8 cellular contexts compared by ENCODE assay signal in the genomic region with DNA sequence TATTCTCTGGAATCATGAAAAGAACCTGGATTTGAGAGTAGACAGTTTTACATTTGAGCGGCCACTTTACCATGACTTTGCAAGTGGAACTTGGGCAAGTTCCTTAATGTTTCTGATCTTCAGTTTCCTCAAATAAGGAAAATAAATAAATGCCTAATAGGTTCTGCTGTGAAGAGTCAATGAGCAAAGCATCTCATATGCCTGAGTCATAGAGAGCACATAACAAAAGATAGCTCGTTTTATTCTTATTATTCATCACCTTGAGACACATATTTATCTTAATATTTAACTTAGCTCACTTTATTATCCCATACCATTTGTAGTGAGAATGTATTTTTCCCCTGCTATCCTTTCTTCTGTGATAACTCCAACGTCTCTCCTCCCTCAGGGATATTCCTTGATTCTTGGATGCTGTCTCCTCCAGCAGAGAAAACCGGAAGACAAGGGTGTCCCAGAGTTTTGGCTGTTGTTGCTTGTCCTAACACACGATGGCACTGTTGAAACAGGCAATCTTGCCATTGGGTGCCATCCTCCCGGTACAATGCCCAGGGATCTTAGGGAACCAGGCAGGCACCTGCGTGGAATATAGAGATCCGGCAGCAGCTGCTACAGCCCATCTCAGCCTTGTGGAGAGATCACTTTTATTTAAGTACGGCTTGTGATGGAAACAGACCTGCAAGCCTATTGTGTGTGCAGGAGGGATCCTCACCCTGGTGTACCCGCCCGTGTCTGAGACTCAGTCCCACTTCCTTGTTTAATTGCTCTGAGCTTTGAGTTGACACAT. TPM values are rescaled to one million over a fixed set of nuclear protein-coding genes. Genes with fewer than 3 reads are reported as not detected.
DNase-seq lines count a peak whose midpoint lies in the region; ATAC-seq and TF ChIP-seq lines count a peak whose summit lies in the region.

No MANE protein-coding gene starts in this region.

- TF ChIP-seq CTCF in A673 (conservative IDR thresholded peaks at IDR 0.05; ENCODE audit: low read depth, low read length), result peak; percentile 85
- TF ChIP-seq CTCF in GM12874 (IDR thresholded peaks at IDR 0.05; ENCODE audit: insufficient read depth, low read depth, low read length), result peak; percentile 76
- peak; percentile 89 for TF ChIP-seq CTCF in MM.1S (IDR thresholded peaks at IDR 0.05; ENCODE audit: low read length)
- peak; percentile 51 to 70 (median 60) for TF ChIP-seq CTCF in ascending aorta (IDR thresholded peaks at IDR 0.05)

- H3F3A ChIP-seq in MM.1S (ENCODE audit: insufficient read depth, low read length), result no peaks in the 10 kb centered on the region

- intact Hi-C loops in A673 (cut with micrococcal nuclease; ENCODE audit: unreplicated experiment), result loop anchor here (1.0 to 10.0 kb wide), 3 partner anchors 168 to 1029 kb away; no protein-coding TSS in a partner anchor
- intact Hi-C loops in ascending aorta (cut with DNase I), result loop anchor here (1.0 kb wide), 1 partner anchor 216 kb away; no protein-coding TSS in a partner anchor
- intact Hi-C loops in left ventricle myocardium superior (cut with micrococcal nuclease), result loop anchor here (2.0 kb wide), 1 partner anchor 215 kb away; no protein-coding TSS in a partner anchor
- intact Hi-C loops in sciatic nerve (cut with DNase I), result loop anchor here (5.0 kb wide), 1 partner anchor 222 kb away; no protein-coding TSS in a partner anchor

- no peak overlapping the region for H2AFZ ChIP-seq in MM.1S (ENCODE audit: low read length)

- H3K36me3 ChIP-seq in A673 (ENCODE audit: insufficient read depth, low read length, poor library complexity, severe bottlenecking) (no peaks in the 10 kb centered on the region), MM.1S (replicated peaks; ENCODE audit: insufficient read depth, low read length) (no peaks in the 10 kb centered on the region), ascending aorta (no peaks in the 10 kb centered on the region)

- H3K27me3 ChIP-seq in A673 (replicated peaks; ENCODE audit: insufficient read depth, low read depth, low read length, poor library complexity) (no peaks in the 10 kb centered on the region), MM.1S (replicated peaks; ENCODE audit: insufficient read depth, low read length) (no peaks in the 10 kb centered on the region), ascending aorta (no peaks in the 10 kb centered on the region)

- no peaks in the 10 kb centered on the region for H3K9me3 ChIP-seq in A673 (ENCODE audit: low read depth, low read length, poor library complexity, severe bottlenecking)
- H3K9me3 ChIP-seq in MM.1S (replicated peaks; ENCODE audit: insufficient read depth, low read length), result no peaks in the 10 kb centered on the region
- no peaks in the 10 kb centered on the region for H3K9me3 ChIP-seq in ascending aorta

- H3K4me2 ChIP-seq in MM.1S (ENCODE audit: low read depth, low read length), result no peak overlapping the region

- no peaks in the 10 kb centered on the region for H4K20me1 ChIP-seq in MM.1S (ENCODE audit: insufficient read depth, low read length)

- POLR2A ChIA-PET in A673 (lab: Charles Lee; ENCODE audit: low non-redundant PET), result no interaction called here

- no peak overlapping the region for H3K9ac ChIP-seq in MM.1S (ENCODE audit: low read length)

- H3K4me1 ChIP-seq in A673 (ENCODE audit: insufficient read depth, low read length, poor library complexity, severe bottlenecking) (peaks cover 11% of the 10 kb centered on the region), MM.1S (ENCODE audit: low read length) (no peaks in the 10 kb centered on the region), ascending aorta (no peaks in the 10 kb centered on the region)

- H3K27ac ChIP-seq in A673 (ENCODE audit: low read depth, low read length, poor library complexity, severe bottlenecking) (no peak overlapping the region), MM.1S (ENCODE audit: low read length) (no peak overlapping the region), ascending aorta (no peak overlapping the region)

- ATAC-seq in left ventricle myocardium superior (peak; percentile 87), sciatic nerve (peak; percentile 84), HG03025 (IDR thresholded peaks at IDR 0.05; ENCODE audit: low FRiP score, unreplicated experiment) (no peak)

- no TSS peak for BruUV-seq in A673 (replicated peaks; lab: Mats Ljungman, UMichigan)

- H3K4me3 ChIP-seq in A673 (ENCODE audit: low read depth, low read length, poor library complexity, severe bottlenecking) (no peak overlapping the region), MM.1S (ENCODE audit: low read length) (no peak overlapping the region), ascending aorta (no peak overlapping the region)

- no peaks in the 10 kb centered on the region for H3K9me2 ChIP-seq in MM.1S (replicated peaks; ENCODE audit: insufficient read depth, low read length)

- no peaks in the 10 kb centered on the region for H3K79me2 ChIP-seq in MM.1S (ENCODE audit: low read length)

- CTCF ChIA-PET in A673 (lab: Charles Lee), result interaction anchor here (0.6 to 2.4 kb wide), 6 partner anchors 13 to 217 kb away, joined by 3 to 31 read pairs (median 3); no protein-coding TSS in a partner anchor

- DNase-seq in A673 (ENCODE audit: low spot score), result peak; percentile 89
- peak; percentile 62 for DNase-seq in MM.1S
- DNase-seq in RPMI7951 (ENCODE audit: low read depth), result peak; percentile 73
- DNase-seq in ascending aorta (ENCODE audit: low spot score in 2 of 2), result no peak
- peak; percentile 42 for DNase-seq in left ventricle myocardium superior
- DNase-seq in sciatic nerve (ENCODE audit: low spot score), result peak; percentile 69

RNA-seq across cellular contexts. Expression of a gene that starts 33.3 kb away (rescaled TPM):
- 17.7 and 19.5 TPM in 2 replicates for total RNA-seq in A673 (2021)
- 9.6 and 12.3 TPM in 2 replicates for total RNA-seq in RPMI7951 (2014; rRNA removed; shearing (Covaris generic))
- total RNA-seq in ascending aorta, result 0.53 TPM
- 6.1 TPM for total RNA-seq in left ventricle myocardium superior
- total RNA-seq in sciatic nerve, result 13.0 TPM

RNA-seq across cellular contexts. Expression of a gene that starts 44.3 kb away (rescaled TPM):
- total RNA-seq in A673 (2021), result 3.5 and 3.9 TPM in 2 replicates
- not detected in 2 replicates for total RNA-seq in RPMI7951 (2014; rRNA removed; shearing (Covaris generic))
- 0.11 TPM for total RNA-seq in ascending aorta
- 2.5 TPM for total RNA-seq in left ventricle myocardium superior
- total RNA-seq in sciatic nerve, result 19.1 TPM

Comparison
In these comparisons a context has a peak if more than half of its experiments do, and no peak if none do; other contexts are left out.
1. DNase-seq: peak in A673 (single experiment), MM.1S (single experiment), RPMI7951 (single experiment), left ventricle myocardium superior (single experiment) and sciatic nerve (single experiment); none in ascending aorta (0 of 2).
2. Peak in every context shown above with its lines, with median percentiles within 50 percentile points of each other: CTCF ChIP-seq.